ENCODE assay signal across 8 cellular contexts in the genomic region with DNA sequence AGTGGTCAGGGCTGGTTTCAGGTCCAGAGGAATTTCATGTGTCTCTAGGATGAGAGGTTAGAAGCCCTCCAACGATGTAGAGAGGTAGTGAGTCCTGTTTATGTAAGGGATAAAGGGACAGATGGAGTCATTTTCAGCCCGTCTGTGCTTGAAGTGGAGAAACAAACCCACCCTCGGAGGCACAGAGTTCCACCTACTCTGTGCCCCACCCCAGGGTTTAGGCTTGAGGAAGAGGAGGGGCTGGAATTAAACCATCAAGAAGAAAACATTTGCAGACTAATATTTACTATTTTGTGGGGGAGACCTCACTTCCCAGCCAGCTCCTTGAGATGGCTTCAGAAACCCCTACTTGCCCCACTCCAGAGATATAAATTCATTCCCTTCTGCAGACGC. TPM values are rescaled to one million over a fixed set of nuclear protein-coding genes. Genes with fewer than 3 reads are reported as not detected.
DNase-seq lines count a peak whose midpoint lies in the region; ATAC-seq, FAIRE-seq and TF ChIP-seq lines count a peak whose summit lies in the region.

No MANE protein-coding gene starts in this region.

- H3K4me3 ChIP-seq in NT2/D1 (ENCODE audit: insufficient read length, low read depth) (peak overlapping the region; percentile 27), endodermal cell (ENCODE audit: low read length) (peak overlapping the region; percentile 77)

- H3K27ac ChIP-seq in endodermal cell (ENCODE audit: low read depth, low read length) = peak overlapping the region; percentile 97

- H3K27ac Mint-ChIP-seq in endodermal cell (peak overlapping the region; percentile 96), progenitor cell of endocrine pancreas (peak overlapping the region; percentile 99)

- ATAC-seq in GM19324 (IDR thresholded peaks at IDR 0.05; ENCODE audit: low FRiP score, unreplicated experiment) (no peak), GM19328 (IDR thresholded peaks at IDR 0.05; ENCODE audit: unreplicated experiment) (no peak)

- H3K36me3 Mint-ChIP-seq in endodermal cell (ENCODE audit: low read depth) (peaks cover 20% of the 10 kb centered on the region), progenitor cell of endocrine pancreas (ENCODE audit: insufficient read depth) (peaks cover 11% of the 10 kb centered on the region)

- H3K9ac ChIP-seq in NT2/D1 (ENCODE audit: insufficient read length, low read depth) = peak overlapping the region; percentile 73
- H3K9ac ChIP-seq in endodermal cell (ENCODE audit: extremely low read depth, low read length, poor library complexity, severe bottlenecking) = peak overlapping the region; percentile 69

- no peak for TF ChIP-seq CTCF in endodermal cell (conservative IDR thresholded peaks at IDR 0.05)
- no peak for TF ChIP-seq CTCF in progenitor cell of endocrine pancreas (IDR thresholded peaks at IDR 0.05; ENCODE audit: unreplicated experiment)

- peak; percentile 5 for FAIRE-seq in GM12891 (lab: Jason Lieb, UNC)

- no peak for DNase-seq in GM12891 (ENCODE audit: insufficient read length, low spot score)
- no peak for DNase-seq in NT2/D1 (ENCODE audit: low read depth, low spot score)
- DNase-seq in endodermal cell = no peak
- no peak for DNase-seq in progenitor cell of endocrine pancreas (ENCODE audit: low spot score, unreplicated experiment)
- no peak for DNase-seq in HuH-7.5 (ENCODE audit: low spot score)
- DNase-seq in LoVo (ENCODE audit: low spot score) = no peak

- H3K9me3 ChIP-seq in NT2/D1 (ENCODE audit: insufficient read depth, low read length) (no peaks in the 10 kb centered on the region), endodermal cell (ENCODE audit: control insufficient read depth, low read length) (no peaks in the 10 kb centered on the region)

- H3K9me3 Mint-ChIP-seq in endodermal cell (peaks cover 57% of the 10 kb centered on the region), progenitor cell of endocrine pancreas (ENCODE audit: low read depth) (peaks cover 18% of the 10 kb centered on the region)

- H3K4me3 Mint-ChIP-seq in endodermal cell (peak overlapping the region; percentile 86), progenitor cell of endocrine pancreas (ENCODE audit: low read depth) (peak overlapping the region; percentile 93)

- 50% methylated on average over 1 of the region's 4 CpGs; no CpG with 5 or more reads in 1 of the 2 experiments for WGBS in endodermal cell (ENCODE audit: insufficient coverage in 1 of 2, insufficient read length in 1 of 2), 2 experiments

- H3K4me1 ChIP-seq in NT2/D1 (ENCODE audit: insufficient read depth, insufficient read length) = peaks cover 6% of the 10 kb centered on the region
- no peaks in the 10 kb centered on the region for H3K4me1 ChIP-seq in endodermal cell (ENCODE audit: control insufficient read depth, insufficient read depth, low read length)

- peaks cover 37% of the 10 kb centered on the region for H3K36me3 ChIP-seq in NT2/D1 (ENCODE audit: insufficient read depth, insufficient read length, low read length)
- H3K36me3 ChIP-seq in endodermal cell (ENCODE audit: control insufficient read depth, insufficient read depth, low read length) = peaks cover 10% of the 10 kb centered on the region

- peaks cover 7% of the 10 kb centered on the region for H3K4me1 Mint-ChIP-seq in endodermal cell
- peaks cover 5% of the 10 kb centered on the region for H3K4me1 Mint-ChIP-seq in progenitor cell of endocrine pancreas (ENCODE audit: low read depth)

- no peaks in the 10 kb centered on the region for H3K27me3 Mint-ChIP-seq in endodermal cell (ENCODE audit: insufficient read depth)
- no peaks in the 10 kb centered on the region for H3K27me3 Mint-ChIP-seq in progenitor cell of endocrine pancreas

- H3K27me3 ChIP-seq in NT2/D1 (ENCODE audit: insufficient read depth, insufficient read length) = no peaks in the 10 kb centered on the region
- H3K27me3 ChIP-seq in endodermal cell (ENCODE audit: control insufficient read depth, insufficient read depth, low read length, poor library complexity, severe bottlenecking) = no peaks in the 10 kb centered on the region

- TF ChIP-seq POLR2A in GM12891 (IDR thresholded peaks at IDR 0.05; ENCODE audit: low read depth, low read length) = no peak

TF ChIP-seq in GM12891, 5 proteins besides CTCF, POLR2A, EP300 and RAD21:
- no peak for TF ChIP-seq SPI1 (IDR thresholded peaks at IDR 0.05; ENCODE audit: low read depth, low read length)
- TF ChIP-seq POLR2AphosphoS5 (IDR thresholded peaks at IDR 0.05; ENCODE audit: low read depth, low read length) = no peak
- no peak for TF ChIP-seq POU2F2 (IDR thresholded peaks at IDR 0.05; ENCODE audit: low read depth, low read length)
- TF ChIP-seq TAF1 (IDR thresholded peaks at IDR 0.05; ENCODE audit: low read depth, low read length) = no peak
- no peak for TF ChIP-seq PAX5 (IDR thresholded peaks at IDR 0.05; ENCODE audit: insufficient read depth, low read length, severe bottlenecking)

RNA-seq across cellular contexts. Expression of a gene that starts 0.9 kb away (rescaled TPM):
- 9.1 TPM for polyA plus RNA-seq in GM12891 (2012; ENCODE audit: low read depth, missing spikeins)
- 10 to 100 TPM; 40.2 to 43.8 TPM for total RNA-seq in endodermal cell
- 15.1 TPM for polyA plus RNA-seq in endodermal cell (2013, experiment 1 of 2)
- polyA plus RNA-seq in endodermal cell (2013, experiment 2 of 2) = 13.6 TPM
- total RNA-seq in progenitor cell of endocrine pancreas = 42.1 and 43.7 TPM in 2 replicates

RNA-seq across cellular contexts. Expression of a gene that starts 33.1 kb away (rescaled TPM):
- 0.44 TPM for polyA plus RNA-seq in GM12891 (2012; ENCODE audit: low read depth, missing spikeins)
- total RNA-seq in endodermal cell (10 to 100 TPM; 23.9 to 46.0 TPM), progenitor cell of endocrine pancreas (23.6 and 24.7 TPM in 2 replicates)
- 25.4 TPM for polyA plus RNA-seq in endodermal cell (2013, experiment 1 of 2)
- polyA plus RNA-seq in endodermal cell (2013, experiment 2 of 2) = 23.6 TPM
